Comparison of ENCODE assay signal across 15 cellular contexts in genomic region chrX:12263211-12263610, GRCh38.
"Had no signal": no experiment of that assay in that cellular context is flagged by ENCODE, and none has a peak within 500 bp of the region (broad histone marks: within the 10 kb centered on the region; RNA-seq: fewer than 3 reads in every experiment).

No MANE protein-coding gene starts in this region.

- H3K27me3 Mint-ChIP-seq: stimulated activated naive CD8-positive, alpha-beta T cell treated with anti-CD3 and anti-CD28 coated beads, Interleukin-15, amount 100 ng/mL, for 72 hours had no signal

- H3K36me3 ChIP-seq: esophagus squamous epithelium, neutrophil, right lobe of liver, thoracic aorta, transverse colon had no signal

- H3K79me2 ChIP-seq: hepatocyte had no signal

- H3K4me3 Mint-ChIP-seq: naive thymus-derived CD4-positive, alpha-beta T cell; stimulated activated naive B cell treated with anti-CD40 and anti-IgM and Interleukin-4, amounts not matched to agents 10 μg/mL and 1 μg/mL and 100 μg/mL, for 72 hours; stimulated activated naive CD8-positive, alpha-beta T cell treated with anti-CD3 and anti-CD28 coated beads, Interleukin-15, amount 100 ng/mL, for 72 hours had no signal

- H3K4me2 ChIP-seq: hepatocyte had no signal

- H3K4me3 ChIP-seq: esophagus squamous epithelium, hepatocyte, psoas muscle, right lobe of liver, thoracic aorta, transverse colon had no signal

- H3K36me3 Mint-ChIP-seq: naive thymus-derived CD4-positive, alpha-beta T cell; stimulated activated naive B cell treated with anti-CD40 and anti-IgM and Interleukin-4, amounts not matched to agents 10 μg/mL and 1 μg/mL and 100 μg/mL, for 72 hours had no signal

- H3K27ac Mint-ChIP-seq: naive thymus-derived CD4-positive, alpha-beta T cell; stimulated activated naive B cell treated with anti-CD40 and anti-IgM and Interleukin-4, amounts not matched to agents 10 μg/mL and 1 μg/mL and 100 μg/mL, for 72 hours had no signal

- H2AFZ ChIP-seq: hepatocyte had no signal

- H3K4me1 ChIP-seq: esophagus squamous epithelium, foreskin keratinocyte, psoas muscle, right lobe of liver, transverse colon had no signal

- H3K4me1 Mint-ChIP-seq: naive thymus-derived CD4-positive, alpha-beta T cell; stimulated activated naive B cell treated with anti-CD40 and anti-IgM and Interleukin-4, amounts not matched to agents 10 μg/mL and 1 μg/mL and 100 μg/mL, for 72 hours; stimulated activated naive CD8-positive, alpha-beta T cell treated with anti-CD3 and anti-CD28 coated beads, Interleukin-15, amount 100 ng/mL, for 72 hours had no signal

- H3K9me3 Mint-ChIP-seq: stimulated activated naive CD8-positive, alpha-beta T cell treated with anti-CD3 and anti-CD28 coated beads, Interleukin-15, amount 100 ng/mL, for 72 hours had no signal

- DNase-seq: effector memory CD4-positive, alpha-beta T cell; esophagus squamous epithelium; naive thymus-derived CD4-positive, alpha-beta T cell; psoas muscle; retina; right lobe of liver; stimulated activated CD4-positive, alpha-beta T cell treated with anti-CD3 and anti-CD28 coated beads, Interleukin-4, amount 100 ng/mL, for 24 hours; stimulated activated naive B cell treated with anti-CD40 and anti-IgM and Interleukin-4, amounts not matched to agents 10 μg/mL and 1 μg/mL and 100 μg/mL, for 72 hours; stimulated activated naive CD8-positive, alpha-beta T cell treated with anti-CD3 and anti-CD28 coated beads, Interleukin-15, amount 100 ng/mL, for 72 hours; transverse colon had no signal

- H3K9me3 ChIP-seq: esophagus squamous epithelium, neutrophil, psoas muscle, right lobe of liver, thoracic aorta, transverse colon had no signal

- FAIRE-seq: endometrium had no signal

- H3K27ac ChIP-seq: esophagus squamous epithelium, foreskin keratinocyte, hepatocyte, neutrophil, psoas muscle, right lobe of liver, thoracic aorta, transverse colon had no signal

- ATAC-seq: foreskin keratinocyte; naive thymus-derived CD4-positive, alpha-beta T cell; psoas muscle; right lobe of liver; stimulated activated naive B cell treated with anti-CD40 and anti-IgM and Interleukin-4, amounts not matched to agents 10 μg/mL and 1 μg/mL and 100 μg/mL, for 72 hours; stimulated activated naive CD8-positive, alpha-beta T cell treated with anti-CD3 and anti-CD28 coated beads, Interleukin-15, amount 100 ng/mL, for 72 hours had no signal

- H3K27me3 ChIP-seq: esophagus squamous epithelium, foreskin keratinocyte, hepatocyte, neutrophil, right lobe of liver, transverse colon had no signal
